ENCODE assay signal across 16 cellular contexts in genomic region chr19:47086280-47086679, GRCh38. TPM values are rescaled to one million over a fixed set of nuclear protein-coding genes. Genes with fewer than 3 reads are reported as not detected.
DNase-seq lines count a peak whose midpoint lies in the region; ATAC-seq lines count a peak whose summit lies in the region.
"Had no signal": no experiment of that assay in that cellular context is flagged by ENCODE, and none has a peak within 500 bp of the region (broad histone marks: within the 10 kb centered on the region; RNA-seq: fewer than 3 reads in every experiment).

No MANE protein-coding gene starts in this region.

- no peak for ATAC-seq in activated T-cell treated with anti-CD3 and anti-CD28 coated beads, Interleukin-2, amount 50 U/mL, for 72 hours (replicated peaks in 1 of 2)
- ATAC-seq in activated T-cell treated with anti-CD3 and anti-CD28 coated beads, Interleukin-2, amount 50 U/mL, for 4 hours = no peak
- ATAC-seq in CD4-positive, CD25-positive, alpha-beta regulatory T cell (ENCODE audit: low read depth in 2 of 2) = no peak
- no peak for ATAC-seq in activated T-helper 17 cell treated with anti-CD3 and anti-CD28 coated beads, Interleukin-2, amount 50 U/mL, for 72 hours (replicated peaks)
- ATAC-seq: A549, HCT116 had no signal

- H2AK5ac ChIP-seq in neuronal stem cell (ENCODE audit: low read depth, low read length) = no peak overlapping the region

- no CpG with 5 or more reads among the region's 17 CpGs for WGBS in neuronal stem cell (ENCODE audit: extremely low coverage in 2 of 2, insufficient read length in 2 of 2, insufficient replicate concordance in 1 of 2), 2 donors

- H3K27me3 Mint-ChIP-seq in activated T-cell treated with anti-CD3 and anti-CD28 coated beads, Interleukin-2, amount 50 U/mL, for 72 hours (ENCODE audit: low read depth) = no peaks in the 10 kb centered on the region
- H3K27me3 Mint-ChIP-seq in activated T-cell treated with anti-CD3 and anti-CD28 coated beads, Interleukin-2, amount 50 U/mL, for 4 hours (ENCODE audit: low read depth) = no peaks in the 10 kb centered on the region
- H3K27me3 Mint-ChIP-seq in CD4-positive, CD25-positive, alpha-beta regulatory T cell = no peaks in the 10 kb centered on the region
- no peaks in the 10 kb centered on the region for H3K27me3 Mint-ChIP-seq in activated T-helper 17 cell treated with anti-CD3 and anti-CD28 coated beads, Interleukin-2, amount 50 U/mL, for 72 hours
- H3K27me3 Mint-ChIP-seq: CD4-positive, alpha-beta T cell had no signal

- no peaks in the 10 kb centered on the region for H3K4me1 ChIP-seq in CD4-positive, CD25-positive, alpha-beta regulatory T cell (ENCODE audit: control insufficient read depth, insufficient read depth, low read length, poor library complexity, severe bottlenecking)
- no peaks in the 10 kb centered on the region for H3K4me1 ChIP-seq in neuronal stem cell (ENCODE audit: control insufficient read depth in 2 of 2, insufficient read depth in 1 of 2, low read depth in 1 of 2, low read length in 2 of 2)
- H3K4me1 ChIP-seq: A549 had no signal

- H2BK12ac ChIP-seq in neuronal stem cell (ENCODE audit: low read length) = no peak overlapping the region

- no peaks in the 10 kb centered on the region for H3K9me3 ChIP-seq in CD4-positive, CD25-positive, alpha-beta regulatory T cell (ENCODE audit: control insufficient read depth in 2 of 2, low read length in 2 of 2)
- peaks cover 0 to 3% of the 10 kb centered on the region in 2 donors for H3K9me3 ChIP-seq in neuronal stem cell (replicated peaks in 1 of 2; ENCODE audit: control insufficient read depth in 2 of 2, insufficient read depth in 1 of 2, low read depth in 1 of 2, low read length in 2 of 2)
- H3K9me3 ChIP-seq: A549 had no signal

- peak overlapping the region; percentile 44 for H3K23ac ChIP-seq in neuronal stem cell (ENCODE audit: low read depth, low read length, poor library complexity)

- H3K27ac ChIP-seq in CD4-positive, CD25-positive, alpha-beta regulatory T cell (ENCODE audit: insufficient read depth, low read length, poor library complexity, severe bottlenecking) = no peak overlapping the region
- no peak overlapping the region for H3K27ac ChIP-seq in neuronal stem cell (replicated peaks; ENCODE audit: low read length)
- H3K27ac ChIP-seq: A549, PC-9 had no signal

- peaks cover 4 to 30% of the 10 kb centered on the region in 2 donors for H3K36me3 Mint-ChIP-seq in activated T-cell treated with anti-CD3 and anti-CD28 coated beads, Interleukin-2, amount 50 U/mL, for 72 hours (ENCODE audit: insufficient read depth in 2 of 2)
- H3K36me3 Mint-ChIP-seq in activated T-cell treated with anti-CD3 and anti-CD28 coated beads, Interleukin-2, amount 50 U/mL, for 4 hours (ENCODE audit: insufficient read depth) = peaks cover 41% of the 10 kb centered on the region
- peaks cover 49% of the 10 kb centered on the region for H3K36me3 Mint-ChIP-seq in CD4-positive, CD25-positive, alpha-beta regulatory T cell
- H3K36me3 Mint-ChIP-seq in activated T-helper 17 cell treated with anti-CD3 and anti-CD28 coated beads, Interleukin-2, amount 50 U/mL, for 72 hours (ENCODE audit: low read depth) = peaks cover 99% of the 10 kb centered on the region

- no peak overlapping the region for H3K4me3 ChIP-seq in CD4-positive, CD25-positive, alpha-beta regulatory T cell (ENCODE audit: low read depth, low read length)
- no peak overlapping the region for H3K4me3 ChIP-seq in neuronal stem cell (ENCODE audit: low read length in 2 of 2)
- H3K4me3 ChIP-seq: A549, PC-9 had no signal

- H3K79me1 ChIP-seq in neuronal stem cell (ENCODE audit: low read depth, low read length) = peaks cover 6% of the 10 kb centered on the region

- no peak overlapping the region for H2AFZ ChIP-seq in neuronal stem cell (ENCODE audit: low read length)
- H2AFZ ChIP-seq: PC-9 had no signal

- H4K91ac ChIP-seq in neuronal stem cell (ENCODE audit: low read depth, low read length, poor library complexity) = no peak overlapping the region

- peaks cover 86% of the 10 kb centered on the region for H3K36me3 ChIP-seq in CD4-positive, CD25-positive, alpha-beta regulatory T cell (ENCODE audit: control insufficient read depth, insufficient read depth, low read length)
- peaks cover 56 to 97% of the 10 kb centered on the region in 2 donors for H3K36me3 ChIP-seq in neuronal stem cell (replicated peaks in 1 of 2; ENCODE audit: control insufficient read depth in 2 of 2, insufficient read depth in 2 of 2, low read length in 2 of 2)

- no peak overlapping the region for H3K4ac ChIP-seq in neuronal stem cell (ENCODE audit: low read length)

- H4K8ac ChIP-seq in neuronal stem cell (ENCODE audit: low read depth, low read length) = no peak overlapping the region

- no peak overlapping the region for H3K4me3 Mint-ChIP-seq in activated T-cell treated with anti-CD3 and anti-CD28 coated beads, Interleukin-2, amount 50 U/mL, for 72 hours
- H3K4me3 Mint-ChIP-seq in activated T-cell treated with anti-CD3 and anti-CD28 coated beads, Interleukin-2, amount 50 U/mL, for 4 hours = no peak overlapping the region
- H3K4me3 Mint-ChIP-seq in CD4-positive, CD25-positive, alpha-beta regulatory T cell = no peak overlapping the region
- no peak overlapping the region for H3K4me3 Mint-ChIP-seq in activated T-helper 17 cell treated with anti-CD3 and anti-CD28 coated beads, Interleukin-2, amount 50 U/mL, for 72 hours
- H3K4me3 Mint-ChIP-seq: CD4-positive, alpha-beta T cell had no signal

- no peak for DNase-seq in activated T-cell treated with anti-CD3 and anti-CD28 coated beads, Interleukin-2, amount 50 U/mL, for 72 hours
- DNase-seq in activated T-cell treated with anti-CD3 and anti-CD28 coated beads, Interleukin-2, amount 50 U/mL, for 4 hours = no peak
- no peak for DNase-seq in CD4-positive, CD25-positive, alpha-beta regulatory T cell
- DNase-seq in neuronal stem cell (ENCODE audit: low spot score) = no peak
- no peak for DNase-seq in cerebellar cortex (ENCODE audit: low spot score)
- no peak for DNase-seq in DMS53 treated with DMSO at 0.1 percent for 48 hours (lab: John Stamatoyannopoulos, UW; ENCODE audit: unreplicated experiment)
- no peak for DNase-seq in stimulated activated CD4-positive, alpha-beta T cell treated with anti-CD3 and anti-CD28 coated beads, Interleukin-4, amount 100 ng/mL, for 24 hours
- DNase-seq: CD4-positive, alpha-beta T cell; DND-41; GDM1; NCI-H345; NCI-H69; PC-9 had no signal

- peaks cover 6% of the 10 kb centered on the region for H3K4me1 Mint-ChIP-seq in activated T-cell treated with anti-CD3 and anti-CD28 coated beads, Interleukin-2, amount 50 U/mL, for 72 hours (ENCODE audit: low read depth)
- H3K4me1 Mint-ChIP-seq in activated T-cell treated with anti-CD3 and anti-CD28 coated beads, Interleukin-2, amount 50 U/mL, for 4 hours (ENCODE audit: low read depth) = no peaks in the 10 kb centered on the region
- peaks cover 0 to 4% (median 0%) of the 10 kb centered on the region in 4 donors for H3K4me1 Mint-ChIP-seq in CD4-positive, CD25-positive, alpha-beta regulatory T cell
- H3K4me1 Mint-ChIP-seq in activated T-helper 17 cell treated with anti-CD3 and anti-CD28 coated beads, Interleukin-2, amount 50 U/mL, for 72 hours = peaks cover 5% of the 10 kb centered on the region

- H3K27ac Mint-ChIP-seq in activated T-cell treated with anti-CD3 and anti-CD28 coated beads, Interleukin-2, amount 50 U/mL, for 72 hours = peak overlapping the region; percentile 40
- peak overlapping the region in 2 of 3 donors; percentile 56 to 69 for H3K27ac Mint-ChIP-seq in CD4-positive, CD25-positive, alpha-beta regulatory T cell
- H3K27ac Mint-ChIP-seq in activated T-helper 17 cell treated with anti-CD3 and anti-CD28 coated beads, Interleukin-2, amount 50 U/mL, for 72 hours = peak overlapping the region; percentile 70
- H3K27ac Mint-ChIP-seq: CD4-positive, alpha-beta T cell had no signal

- no peak overlapping the region for H2BK15ac ChIP-seq in neuronal stem cell (ENCODE audit: low read length)

- no peak overlapping the region for H2BK120ac ChIP-seq in neuronal stem cell (ENCODE audit: low read depth, low read length)

- H3K4me2 ChIP-seq in neuronal stem cell (ENCODE audit: insufficient read depth, low read length, poor library complexity, severe bottlenecking) = no peak overlapping the region
- H3K4me2 ChIP-seq: A549, PC-9 had no signal

- no peaks in the 10 kb centered on the region for H3K9me3 Mint-ChIP-seq in activated T-cell treated with anti-CD3 and anti-CD28 coated beads, Interleukin-2, amount 50 U/mL, for 72 hours
- H3K9me3 Mint-ChIP-seq in activated T-cell treated with anti-CD3 and anti-CD28 coated beads, Interleukin-2, amount 50 U/mL, for 4 hours = no peaks in the 10 kb centered on the region
- no peaks in the 10 kb centered on the region for H3K9me3 Mint-ChIP-seq in CD4-positive, CD25-positive, alpha-beta regulatory T cell
- no peaks in the 10 kb centered on the region for H3K9me3 Mint-ChIP-seq in activated T-helper 17 cell treated with anti-CD3 and anti-CD28 coated beads, Interleukin-2, amount 50 U/mL, for 72 hours
- H3K9me3 Mint-ChIP-seq: CD4-positive, alpha-beta T cell had no signal

- no peaks in the 10 kb centered on the region for H3K27me3 ChIP-seq in CD4-positive, CD25-positive, alpha-beta regulatory T cell (ENCODE audit: control insufficient read depth, insufficient read depth, low read length)
- H3K27me3 ChIP-seq in neuronal stem cell (ENCODE audit: control insufficient read depth in 3 of 3, insufficient read depth in 3 of 3, low read depth in 1 of 3, low read length in 3 of 3) = no peaks in the 10 kb centered on the region

- no peak overlapping the region for H3K14ac ChIP-seq in neuronal stem cell (ENCODE audit: low read length)

- H3K9ac ChIP-seq in neuronal stem cell (ENCODE audit: low read depth, low read length, poor library complexity) = no peak overlapping the region

- no peak overlapping the region for H3K18ac ChIP-seq in neuronal stem cell (ENCODE audit: low read length)

- no peak overlapping the region for H2BK5ac ChIP-seq in neuronal stem cell (ENCODE audit: low read length)

RNA-seq across cellular contexts. Expression of gene ZC3H4, which starts 27.3 kb away (rescaled TPM):
- 10 to 100 TPM; 76.0 to 84.0 TPM for total RNA-seq in activated T-cell treated with anti-CD3 and anti-CD28 coated beads, Interleukin-2, amount 50 U/mL, for 72 hours
- 10 to 100 TPM; 77.7 to 91.6 (median 90.4) TPM for total RNA-seq in activated T-cell treated with anti-CD3 and anti-CD28 coated beads, Interleukin-2, amount 50 U/mL, for 4 hours
- 84.7 TPM for total RNA-seq in CD4-positive, CD25-positive, alpha-beta regulatory T cell
- polyA plus RNA-seq in CD4-positive, CD25-positive, alpha-beta regulatory T cell = under 1 TPM; 0.58 to 0.84 (median 0.69) TPM
- total RNA-seq in activated T-helper 17 cell treated with anti-CD3 and anti-CD28 coated beads, Interleukin-2, amount 50 U/mL, for 72 hours = 100 to 1,000 TPM; 117 to 166 TPM
- polyA plus RNA-seq in neuronal stem cell (2013, experiment 1 of 2) = 19.2 TPM
- polyA plus RNA-seq in neuronal stem cell (2013, experiment 2 of 2) = 19.1 TPM

RNA-seq across cellular contexts. Expression of gene TMEM160, which starts 37.9 kb away (rescaled TPM):
- 10 to 100 TPM; 30.8 TPM for total RNA-seq in activated T-cell treated with anti-CD3 and anti-CD28 coated beads, Interleukin-2, amount 50 U/mL, for 72 hours
- total RNA-seq in activated T-cell treated with anti-CD3 and anti-CD28 coated beads, Interleukin-2, amount 50 U/mL, for 4 hours = 10 to 100 TPM; 57.1 to 61.6 (median 57.6) TPM
- total RNA-seq in CD4-positive, CD25-positive, alpha-beta regulatory T cell = 27.4 TPM
- 100 to 1,000 TPM; 101 to 160 (median 144) TPM for polyA plus RNA-seq in CD4-positive, CD25-positive, alpha-beta regulatory T cell
- total RNA-seq in activated T-helper 17 cell treated with anti-CD3 and anti-CD28 coated beads, Interleukin-2, amount 50 U/mL, for 72 hours = 10 to 100 TPM; 18.6 to 56.3 TPM
- 49.2 TPM for polyA plus RNA-seq in neuronal stem cell (2013, experiment 1 of 2)
- polyA plus RNA-seq in neuronal stem cell (2013, experiment 2 of 2) = 45.0 TPM

RNA-seq across cellular contexts. Expression of gene SAE1, which starts 44.4 kb away (rescaled TPM):
- 100 to 1,000 TPM; 232 to 254 TPM for total RNA-seq in activated T-cell treated with anti-CD3 and anti-CD28 coated beads, Interleukin-2, amount 50 U/mL, for 72 hours
- 100 to 1,000 TPM in 1 of 3 donors, 10 to 100 TPM in 2; 90.0 to 112 (median 99.3) TPM for total RNA-seq in activated T-cell treated with anti-CD3 and anti-CD28 coated beads, Interleukin-2, amount 50 U/mL, for 4 hours
- 45.5 TPM for total RNA-seq in CD4-positive, CD25-positive, alpha-beta regulatory T cell
- 100 to 1,000 TPM; 106 to 127 (median 115) TPM for polyA plus RNA-seq in CD4-positive, CD25-positive, alpha-beta regulatory T cell
- total RNA-seq in activated T-helper 17 cell treated with anti-CD3 and anti-CD28 coated beads, Interleukin-2, amount 50 U/mL, for 72 hours = 100 to 1,000 TPM; 151 to 184 TPM
- polyA plus RNA-seq in neuronal stem cell (2013, experiment 1 of 2) = 238 TPM
- polyA plus RNA-seq in neuronal stem cell (2013, experiment 2 of 2) = 232 TPM
